In genomic region chr1:95229706-95230105, GRCh38 we compare ENCODE assay signal across 21 cellular contexts. TPM values are rescaled to one million over a fixed set of nuclear protein-coding genes. Genes with fewer than 3 reads are reported as not detected.
A peak's percentile ranks its signal among the peaks of the same experiment; 100 is the strongest.
DNase-seq lines count a peak whose midpoint lies in the region; ATAC-seq, FAIRE-seq and TF ChIP-seq lines count a peak whose summit lies in the region.
"Had no signal": no experiment of that assay in that cellular context is flagged by ENCODE, and none has a peak within 500 bp of the region (broad histone marks: within the 10 kb centered on the region; RNA-seq: fewer than 3 reads in every experiment).

No MANE protein-coding gene starts in this region.

- POLR2A ChIA-PET in HEK293 (lab: Yijun Ruan, JAX) (no interaction called here), GM12878 (lab: Charles Lee) (no interaction called here)

- no peak for ATAC-seq in GM12878
- no peak for ATAC-seq in HG03025 (IDR thresholded peaks at IDR 0.05; ENCODE audit: low FRiP score, unreplicated experiment)
- no peak for ATAC-seq in HG03159 (IDR thresholded peaks at IDR 0.05; ENCODE audit: unreplicated experiment)
- ATAC-seq: CD8-positive, alpha-beta T cell had no signal

- no peak for DNase-seq in Calu3
- DNase-seq in GM12878 (ENCODE audit: low read depth, low spot score), result no peak
- DNase-seq in mesothelial cell of epicardium (ENCODE audit: low spot score in 2 of 2, unreplicated experiment in 2 of 2), result no peak
- DNase-seq: Caco-2; CD4-positive, CD25-positive, alpha-beta regulatory T cell; CD8-positive, alpha-beta T cell; DMS 273 treated with DMSO at 0.1 percent for 48 hours; DMS79; EL; GDM1; H7; HCEC 1CT had no signal

- H2AFZ ChIP-seq in GM12878 (ENCODE audit: control insufficient read depth, low read depth, low read length), result no peak overlapping the region

- H3K4me2 ChIP-seq in GM12878 (ENCODE audit: control insufficient read depth, insufficient read depth), result no peak overlapping the region
- H3K4me2 ChIP-seq: BLaER1 had no signal

- H3K4me1 Mint-ChIP-seq in Calu3 (ENCODE audit: low read depth, unreplicated experiment) (peaks cover 54% of the 10 kb centered on the region), mesothelial cell of epicardium (peaks cover 36% of the 10 kb centered on the region)

- no peaks in the 10 kb centered on the region for H3K9me3 ChIP-seq in HEK293 (ENCODE audit: control insufficient read depth, insufficient read depth, low read depth, low read length)
- no peaks in the 10 kb centered on the region for H3K9me3 ChIP-seq in GM12878 (replicated peaks; ENCODE audit: control insufficient read depth, insufficient read depth, low read length)
- H3K9me3 ChIP-seq: BLaER1, Caco-2 had no signal

- no peak for TF ChIP-seq EP300 in GM12878 (IDR thresholded peaks at IDR 0.05; ENCODE audit: borderline replicate concordance in 1 of 2, control insufficient read depth in 1 of 2, low read depth in 2 of 2, low read length in 2 of 2)

- H3K9ac ChIP-seq in GM12878 (ENCODE audit: control insufficient read depth, insufficient read depth, low read length), result no peak overlapping the region
- H3K9ac ChIP-seq: BLaER1 had no signal

- H3K27me3 Mint-ChIP-seq in Calu3 (ENCODE audit: unreplicated experiment), result no peaks in the 10 kb centered on the region
- no peaks in the 10 kb centered on the region for H3K27me3 Mint-ChIP-seq in mesothelial cell of epicardium (ENCODE audit: low read depth)

- no peak for TF ChIP-seq CTCF in Calu3 (IDR thresholded peaks at IDR 0.05; ENCODE audit: unreplicated experiment)
- TF ChIP-seq CTCF in HEK293 (tag by site-specific recombination; IDR thresholded peaks at IDR 0.05), result no peak
- TF ChIP-seq CTCF in GM12878 (IDR thresholded peaks at IDR 0.05 in 2 of 3, conservative IDR thresholded peaks at IDR 0.05 in 1 of 3; ENCODE audit: control insufficient read depth in 2 of 3, extremely low read depth in 1 of 3, insufficient read depth in 1 of 3, low read depth in 3 of 3, low read length in 3 of 3), result no peak
- TF ChIP-seq CTCF in mesothelial cell of epicardium (IDR thresholded peaks at IDR 0.05; ENCODE audit: unreplicated experiment), result no peak

- CTCF ChIA-PET in Calu3 (lab: Charles Lee) (interaction anchor here (1.0 to 1.2 kb wide), 2 partner anchors 112 to 325 kb away, joined by 3 read pairs; partner anchors contain the start of gene TLCD4), HEK293 (lab: Yijun Ruan, JAX) (interaction anchor here (0.6 to 1.2 kb wide), 2 partner anchors 17 to 145 kb away, joined by 3 to 5 read pairs; no protein-coding TSS in a partner anchor), GM12878 (lab: Yijun Ruan, JAX) (no interaction called here)

- SMC1A ChIA-PET in GM12878 (lab: Charles Lee; ENCODE audit: uncharacterized antibody, unreplicated experiment), result interaction anchor here (1.0 to 1.1 kb wide), 2 partner anchors 145 kb away, joined by 3 read pairs; no protein-coding TSS in a partner anchor

- no peak for TF ChIP-seq RAD21 in GM12878 (IDR thresholded peaks at IDR 0.05; ENCODE audit: insufficient read depth, low read depth, low read length)

- H3K79me2 ChIP-seq in GM12878 (ENCODE audit: control insufficient read depth, insufficient read depth, low read length), result peaks cover 6% of the 10 kb centered on the region

- H3K4me3 Mint-ChIP-seq in Calu3 (ENCODE audit: low read depth, unreplicated experiment) (peak overlapping the region; percentile 51), mesothelial cell of epicardium (no peak overlapping the region)
- H3K4me3 Mint-ChIP-seq: CD4-positive, CD25-positive, alpha-beta regulatory T cell; CD8-positive, alpha-beta T cell had no signal

- BruUV-seq in Calu3 (replicated peaks; lab: Mats Ljungman, UMichigan) (no TSS peak), GM12878 (replicated peaks; lab: Mats Ljungman, UMichigan) (no TSS peak)

- intact Hi-C loops in Calu3 (cut with micrococcal nuclease; ENCODE audit: unreplicated experiment), result loop anchor here (5.0 to 10.0 kb wide), 3 partner anchors 32 to 375 kb away; partner anchors contain the start of gene ALG14
- intact Hi-C loops in GM12878 (cut with micrococcal nuclease; ENCODE audit: unreplicated experiment), result loop anchor here (10.0 kb wide), 3 partner anchors 265 to 815 kb away; partner anchors contain the start of gene ABCD3

- RAD21 ChIA-PET in GM12878 (lab: Charles Lee; ENCODE audit: unreplicated experiment), result no interaction called here

- no peak overlapping the region for H3K27ac ChIP-seq in HEK293 (ENCODE audit: extremely low read depth, low read depth, low read length)
- no peak overlapping the region for H3K27ac ChIP-seq in GM12878 (ENCODE audit: control insufficient read depth, insufficient read depth)
- H3K27ac ChIP-seq: BLaER1, C4-2B had no signal

- H3K27ac Mint-ChIP-seq in Calu3 (ENCODE audit: unreplicated experiment) (peak overlapping the region; percentile 99), mesothelial cell of epicardium (no peak overlapping the region)
- H3K27ac Mint-ChIP-seq: CD4-positive, CD25-positive, alpha-beta regulatory T cell; CD8-positive, alpha-beta T cell had no signal

- H3K4me1 ChIP-seq in HEK293 (ENCODE audit: control insufficient read depth, insufficient read depth, low read length) (no peaks in the 10 kb centered on the region), GM12878 (ENCODE audit: control insufficient read depth, insufficient read depth, low read length) (peaks cover 4% of the 10 kb centered on the region; the same call in 1 of the 2 replicates)
- H3K4me1 ChIP-seq: Caco-2 had no signal

- H4K20me1 ChIP-seq in GM12878 (ENCODE audit: control insufficient read depth, insufficient read depth), result no peaks in the 10 kb centered on the region
- H4K20me1 ChIP-seq: BLaER1 had no signal

- H3K9me3 Mint-ChIP-seq in Calu3 (ENCODE audit: low read depth, unreplicated experiment) (no peaks in the 10 kb centered on the region), mesothelial cell of epicardium (peaks cover 2% of the 10 kb centered on the region)
- H3K9me3 Mint-ChIP-seq: CD8-positive, alpha-beta T cell had no signal

- in situ Hi-C loops in GM12878 (cut with MboI), result no loop called here

- TF ChIP-seq POLR2A in GM12878 (IDR thresholded peaks at IDR 0.05; ENCODE audit: low read depth, low read length), result no peak

- H3K27me3 ChIP-seq in GM12878 (replicated peaks in 1 of 2; ENCODE audit: control insufficient read depth in 2 of 2, insufficient read depth in 2 of 2, low read length in 1 of 2), result peaks cover 0 to 3% of the 10 kb centered on the region in 2 experiments; a peak in 2 of 4 replicates
- H3K27me3 ChIP-seq: BLaER1 had no signal

- peak; percentile 35 for FAIRE-seq in GM12878 (lab: Jason Lieb, UNC)
- FAIRE-seq: D721Med, GM12891, GM18507, H1 had no signal

- peaks cover 53% of the 10 kb centered on the region for H3K36me3 Mint-ChIP-seq in Calu3 (ENCODE audit: insufficient read depth, unreplicated experiment)
- no peaks in the 10 kb centered on the region for H3K36me3 Mint-ChIP-seq in mesothelial cell of epicardium
- H3K36me3 Mint-ChIP-seq: CD4-positive, CD25-positive, alpha-beta regulatory T cell; CD8-positive, alpha-beta T cell had no signal

- H3K36me3 ChIP-seq in HEK293 (ENCODE audit: control insufficient read depth in 2 of 2, insufficient read depth in 1 of 2, low read length in 2 of 2) (no peaks in the 10 kb centered on the region), GM12878 (ENCODE audit: control insufficient read depth in 2 of 2, insufficient read depth in 2 of 2, low read length in 1 of 2) (no peaks in the 10 kb centered on the region)
- H3K36me3 ChIP-seq: BLaER1 had no signal

- H3K4me3 ChIP-seq in HEK293 (ENCODE audit: low read depth, low read length) (no peak overlapping the region), GM12878 (no peak overlapping the region)
- H3K4me3 ChIP-seq: BLaER1 had no signal

TF ChIP-seq in HEK293, 187 proteins besides CTCF, POLR2A, EP300 and RAD21 (continues in another document):
- 0 out of 2 replicates have a peak, but pooled peaks have one; percentile 41 for TF ChIP-seq ZNF366 (tag by site-specific recombination; conservative IDR thresholded peaks at IDR 0.05)

RNA-seq across cellular contexts. Expression of gene RWDD3, which starts 4.3 kb away (rescaled TPM):
- total RNA-seq in Calu3 (2022), result 23.3 and 25.2 TPM in 2 replicates
- 20.4 and 23.3 TPM in 2 replicates for total RNA-seq in GM12878 (2013; cell fraction: nucleolus; rRNA removed)
- total RNA-seq in GM12878 (2014; rRNA removed), result 9.8 and 11.3 TPM in 2 replicates
- 20.8 and 21.0 TPM in 2 replicates for total RNA-seq in GM12878 (2014; rRNA removed; fragmentation: Illumina TruSeq; extraction: Trizol)
- total RNA-seq in GM12878 (2021), result 14.2 and 14.6 TPM in 2 replicates
- polyA plus RNA-seq in GM12878 (2011; ENCODE audit: low read depth), result 16.6 TPM
- 21.9 and 38.2 TPM in 2 replicates for polyA plus RNA-seq in GM12878 (2011; rRNA removed)
- polyA plus RNA-seq in GM12878 (2011; cell fraction: cytosol; rRNA removed), result 9.1 and 9.4 TPM in 2 replicates
- 15.2 and 18.0 TPM in 2 replicates for polyA plus RNA-seq in GM12878 (2011; cell fraction: nucleus; rRNA removed)
- polyA plus RNA-seq in GM12878 (2012), result 13.6 and 18.4 TPM in 2 replicates
- polyA plus RNA-seq in GM12878 (2014; fragmentation: Illumina TruSeq; extraction: Trizol), result 14.9 and 22.8 TPM in 2 replicates
- 10 to 100 TPM; 41.1 to 42.9 TPM for polyA plus RNA-seq in GM12878 (2014; fragmentation: Nextera tagmentation; extraction: Ambion mirVana)
- polyA plus RNA-seq in GM12878 (2014; rRNA removed), result 12.1 and 20.1 TPM in 2 replicates
- 10 to 100 TPM; 26.2 to 31.7 TPM for polyA plus RNA-seq in GM12878 (2016; fragmentation: Nextera tagmentation; extraction: Ambion mirVana)
- 7.7 and 9.1 TPM in 2 replicates for polyA minus RNA-seq in GM12878 (2011; rRNA and poly(A)+ RNA removed)
- polyA minus RNA-seq in GM12878 (2011; cell fraction: cytosol; rRNA and poly(A)+ RNA removed), result 2.3 and 3.3 TPM in 2 replicates
- polyA minus RNA-seq in GM12878 (2011; cell fraction: nucleus; rRNA and poly(A)+ RNA removed), result 4.5 and 4.7 TPM in 2 replicates
- total RNA-seq in mesothelial cell of epicardium, result 23.1 to 25.3 TPM (median 24.7 TPM) in 3 replicates
